ENCODE assay signal across 18 cellular contexts in genomic region chr18:68555935-68556334, GRCh38.
"Had no signal": no experiment of that assay in that cellular context is flagged by ENCODE, and none has a peak within 500 bp of the region (broad histone marks: within the 10 kb centered on the region; RNA-seq: fewer than 3 reads in every experiment).

No MANE protein-coding gene starts in this region.

- H3K36me3 Mint-ChIP-seq: activated naive CD4-positive, alpha-beta T cell treated with anti-CD3 and anti-CD28 coated beads, Interleukin-2, amount 50 U/mL, for 24 hours had no signal

- H3K9me3 Mint-ChIP-seq: activated naive CD4-positive, alpha-beta T cell treated with anti-CD3 and anti-CD28 coated beads, Interleukin-2, amount 50 U/mL, for 24 hours; T-helper 1 cell treated with Interleukin-12 subunit alpha and Interleukin-12 subunit beta and Interleukin-4 antibody, amounts not matched to agents 30 μg/mL and 1 μg/mL, for 36 hours had no signal

- H3K27ac Mint-ChIP-seq: activated naive CD4-positive, alpha-beta T cell treated with anti-CD3 and anti-CD28 coated beads, Interleukin-2, amount 50 U/mL, for 24 hours; nephron; T-helper 1 cell treated with Interleukin-12 subunit alpha and Interleukin-12 subunit beta and Interleukin-4 antibody, amounts not matched to agents 30 μg/mL and 1 μg/mL, for 36 hours had no signal

- H3K4me1 ChIP-seq: heart right ventricle, left ventricle myocardium inferior, prostate gland, right lobe of liver, suprapubic skin, upper lobe of left lung had no signal

- H3K27me3 Mint-ChIP-seq: activated naive CD4-positive, alpha-beta T cell treated with anti-CD3 and anti-CD28 coated beads, Interleukin-2, amount 50 U/mL, for 24 hours had no signal

- H3K4me3 ChIP-seq: heart right ventricle, left ventricle myocardium inferior, prostate gland, right lobe of liver, suprapubic skin, upper lobe of left lung had no signal

- H3K27ac ChIP-seq: brain microvascular endothelial cell, heart right ventricle, left ventricle myocardium inferior, prostate gland, right lobe of liver, suprapubic skin, upper lobe of left lung had no signal

- H3K4me3 Mint-ChIP-seq: activated naive CD4-positive, alpha-beta T cell treated with anti-CD3 and anti-CD28 coated beads, Interleukin-2, amount 50 U/mL, for 24 hours; nephron; T-helper 1 cell treated with Interleukin-12 subunit alpha and Interleukin-12 subunit beta and Interleukin-4 antibody, amounts not matched to agents 30 μg/mL and 1 μg/mL, for 36 hours had no signal

- H3K36me3 ChIP-seq: brain microvascular endothelial cell, heart right ventricle, left ventricle myocardium inferior, prostate gland, right lobe of liver, suprapubic skin, upper lobe of left lung had no signal

- H3K27me3 ChIP-seq: brain microvascular endothelial cell, heart right ventricle, right lobe of liver, suprapubic skin, upper lobe of left lung had no signal

- H3K4me1 Mint-ChIP-seq: activated naive CD4-positive, alpha-beta T cell treated with anti-CD3 and anti-CD28 coated beads, Interleukin-2, amount 50 U/mL, for 24 hours; nephron had no signal

- DNase-seq: activated T-cell treated with anti-CD3 and anti-CD28 coated beads, Interleukin-2, amount 50 U/mL, for 1 hour; amniotic stem cell; brain microvascular endothelial cell; dermis blood vessel endothelial cell; heart right ventricle; left ventricle myocardium inferior; mesenchymal stem cell; occipital lobe; right lobe of liver; stimulated activated CD4-positive, alpha-beta T cell treated with anti-CD3 and anti-CD28 coated beads, Interleukin-2, amount 100 ng/mL, for 24 hours; stimulated activated naive CD4-positive, alpha-beta T cell; upper lobe of left lung had no signal

- H3K9me3 ChIP-seq: left ventricle myocardium inferior, prostate gland, right lobe of liver, upper lobe of left lung had no signal

- ATAC-seq: esophagus mucosa, heart right ventricle, right lobe of liver had no signal
